ENCODE assay signal across 16 cellular contexts in genomic region chr2:30721668-30722647, GRCh38.
"Had no signal": no experiment of that assay in that cellular context is flagged by ENCODE, and none has a peak within 500 bp of the region (broad histone marks: within the 10 kb centered on the region; RNA-seq: fewer than 3 reads in every experiment).

No MANE protein-coding gene starts in this region.

- DNase-seq: activated CD4-positive, alpha-beta memory T cell treated with anti-CD3 and anti-CD28 coated beads, Interleukin-2, amount 10 ng/mL, durations not matched to agents 7 days and 5 days; activated T-cell treated with anti-CD3 and anti-CD28 coated beads for 4 hours; body of pancreas; dermis blood vessel endothelial cell; glutamatergic neuron; immature natural killer cell; left cardiac atrium; ovary; substantia nigra; trophoblast cell had no signal

- H3K36me3 Mint-ChIP-seq: activated naive CD4-positive, alpha-beta T cell treated with anti-CD3 and anti-CD28 coated beads, Interleukin-2, amount 50 U/mL, for 24 hours; immature natural killer cell; natural killer cell treated with Interleukin-12 subunit alpha and Interleukin-12 subunit beta and Interleukin-15 and Interleukin-18, amount 100 ng/mL, for 72 hours; stimulated activated memory B cell treated with anti-CD40 and anti-IgM and Interleukin-4, amounts not matched to agents 10 μg/mL and 1 μg/mL and 100 μg/mL, for 72 hours had no signal

- H3K4me1 Mint-ChIP-seq: activated CD4-positive, alpha-beta memory T cell treated with anti-CD3 and anti-CD28 coated beads, Interleukin-2, amount 10 ng/mL, durations not matched to agents 7 days and 5 days; activated naive CD4-positive, alpha-beta T cell treated with anti-CD3 and anti-CD28 coated beads, Interleukin-2, amount 50 U/mL, for 24 hours; endodermal cell; immature natural killer cell; stimulated activated memory B cell treated with anti-CD40 and anti-IgM and Interleukin-4, amounts not matched to agents 10 μg/mL and 1 μg/mL and 100 μg/mL, for 72 hours had no signal

- H3K27ac ChIP-seq: body of pancreas, ovary, SJSA1 had no signal

- H3K9me3 ChIP-seq: body of pancreas, ovary, SJSA1 had no signal

- ATAC-seq: body of pancreas; left cardiac atrium; natural killer cell treated with Interleukin-12 subunit alpha and Interleukin-12 subunit beta and Interleukin-15 and Interleukin-18, amount 100 ng/mL, for 72 hours; stimulated activated memory B cell treated with anti-CD40 and anti-IgM and Interleukin-4, amounts not matched to agents 10 μg/mL and 1 μg/mL and 100 μg/mL, for 72 hours had no signal

- H3K4me3 Mint-ChIP-seq: activated CD4-positive, alpha-beta memory T cell treated with anti-CD3 and anti-CD28 coated beads, Interleukin-2, amount 10 ng/mL, durations not matched to agents 7 days and 5 days; activated naive CD4-positive, alpha-beta T cell treated with anti-CD3 and anti-CD28 coated beads, Interleukin-2, amount 50 U/mL, for 24 hours; endodermal cell; immature natural killer cell; natural killer cell treated with Interleukin-12 subunit alpha and Interleukin-12 subunit beta and Interleukin-15 and Interleukin-18, amount 100 ng/mL, for 72 hours; stimulated activated memory B cell treated with anti-CD40 and anti-IgM and Interleukin-4, amounts not matched to agents 10 μg/mL and 1 μg/mL and 100 μg/mL, for 72 hours had no signal

- H3K4me3 ChIP-seq: body of pancreas, ovary, SJSA1 had no signal

- H3K9me3 Mint-ChIP-seq: activated CD4-positive, alpha-beta memory T cell treated with anti-CD3 and anti-CD28 coated beads, Interleukin-2, amount 10 ng/mL, durations not matched to agents 7 days and 5 days; activated naive CD4-positive, alpha-beta T cell treated with anti-CD3 and anti-CD28 coated beads, Interleukin-2, amount 50 U/mL, for 24 hours; activated T-helper 2 cell treated with anti-CD3 and anti-CD28 coated beads, Interferon-gamma antibody, Interleukin-2, Interleukin-4, amounts not matched to agents 10 μg/mL and 5 μg/mL and 100 μg/mL, durations not matched to agents 14 hours and 24 hours and 36 hours; immature natural killer cell; natural killer cell treated with Interleukin-12 subunit alpha and Interleukin-12 subunit beta and Interleukin-15 and Interleukin-18, amount 100 ng/mL, for 72 hours; stimulated activated memory B cell treated with anti-CD40 and anti-IgM and Interleukin-4, amounts not matched to agents 10 μg/mL and 1 μg/mL and 100 μg/mL, for 72 hours had no signal

- H3K36me3 ChIP-seq: ovary, SJSA1 had no signal

- H3K27ac Mint-ChIP-seq: activated CD4-positive, alpha-beta memory T cell treated with anti-CD3 and anti-CD28 coated beads, Interleukin-2, amount 10 ng/mL, durations not matched to agents 7 days and 5 days; activated naive CD4-positive, alpha-beta T cell treated with anti-CD3 and anti-CD28 coated beads, Interleukin-2, amount 50 U/mL, for 24 hours; activated T-helper 2 cell treated with anti-CD3 and anti-CD28 coated beads, Interferon-gamma antibody, Interleukin-2, Interleukin-4, amounts not matched to agents 10 μg/mL and 5 μg/mL and 100 μg/mL, durations not matched to agents 14 hours and 24 hours and 36 hours; endodermal cell; immature natural killer cell; natural killer cell treated with Interleukin-12 subunit alpha and Interleukin-12 subunit beta and Interleukin-15 and Interleukin-18, amount 100 ng/mL, for 72 hours; stimulated activated memory B cell treated with anti-CD40 and anti-IgM and Interleukin-4, amounts not matched to agents 10 μg/mL and 1 μg/mL and 100 μg/mL, for 72 hours had no signal

- H3K4me1 ChIP-seq: body of pancreas, SJSA1 had no signal

- H3K27me3 ChIP-seq: body of pancreas, ovary had no signal
